Comparison of ENCODE assay signal across 17 cellular contexts in genomic region chr10:71242621-71243009, GRCh38. TPM values are rescaled to one million over a fixed set of nuclear protein-coding genes. Genes with fewer than 3 reads are reported as not detected.
DNase-seq lines count a peak whose midpoint lies in the region; ATAC-seq and TF ChIP-seq lines count a peak whose summit lies in the region.
"Had no signal": no experiment of that assay in that cellular context is flagged by ENCODE, and none has a peak within 500 bp of the region (broad histone marks: within the 10 kb centered on the region; RNA-seq: fewer than 3 reads in every experiment).

No MANE protein-coding gene starts in this region.

- no peak overlapping the region for H3K4me3 Mint-ChIP-seq in WTC11
- H3K4me3 Mint-ChIP-seq: immature natural killer cell had no signal

- no peak overlapping the region for H3K27ac Mint-ChIP-seq in WTC11
- H3K27ac Mint-ChIP-seq: immature natural killer cell had no signal

- H3K4me1 ChIP-seq in right atrium auricular region (peaks cover 0 to 99% of the 10 kb centered on the region in 2 donors), psoas muscle (peaks cover 43% of the 10 kb centered on the region)

- 61 to 67% (median 61%) methylated on average over 13 of the region's 13 CpGs for WGBS in psoas muscle, 3 donors

- peaks cover 35% of the 10 kb centered on the region for H3K4me1 Mint-ChIP-seq in WTC11
- H3K4me1 Mint-ChIP-seq: immature natural killer cell had no signal

- H3K36me3 ChIP-seq in H7 (replicated peaks; ENCODE audit: control insufficient read depth, insufficient read depth, low read length) (no peaks in the 10 kb centered on the region), right atrium auricular region (no peaks in the 10 kb centered on the region), psoas muscle (ENCODE audit: insufficient read depth in 1 of 2, low read depth in 1 of 2) (no peaks in the 10 kb centered on the region)
- H3K36me3 ChIP-seq: sigmoid colon had no signal

- H3K9me3 ChIP-seq in right atrium auricular region (no peaks in the 10 kb centered on the region), psoas muscle (no peaks in the 10 kb centered on the region)
- H3K9me3 ChIP-seq: sigmoid colon had no signal

- H3K27ac ChIP-seq in right atrium auricular region (peak overlapping the region; percentile 60 to 65), psoas muscle (no peak overlapping the region)
- H3K27ac ChIP-seq: sigmoid colon had no signal

- TF ChIP-seq CTCF in WTC11 (IDR thresholded peaks at IDR 0.05) (no peak), right atrium auricular region (IDR thresholded peaks at IDR 0.05) (peak in 1 of 2 donors; percentile 34), psoas muscle (IDR thresholded peaks at IDR 0.05) (no peak)

- H3K27me3 ChIP-seq in H7 (ENCODE audit: control insufficient read depth, insufficient read depth, low read length) (no peaks in the 10 kb centered on the region), right atrium auricular region (no peaks in the 10 kb centered on the region), psoas muscle (ENCODE audit: insufficient read depth in 3 of 3, low read length in 2 of 3) (no peaks in the 10 kb centered on the region)
- H3K27me3 ChIP-seq: sigmoid colon had no signal

- peak; percentile 80 for ATAC-seq in WTC11
- peak in 3 of 4 donors; percentile 18 to 52 (median 22) for ATAC-seq in psoas muscle
- no peak for ATAC-seq in GM21737 (IDR thresholded peaks at IDR 0.05; ENCODE audit: unreplicated experiment)

- CTCF ChIA-PET in WTC11 (lab: Charles Lee), result interaction anchor here (0.7 to 2.2 kb wide), 3 partner anchors 11 to 13 kb away, joined by 3 to 7 read pairs (median 3); no protein-coding TSS in a partner anchor

- H3K9me3 Mint-ChIP-seq in WTC11, result no peaks in the 10 kb centered on the region
- H3K9me3 Mint-ChIP-seq: immature natural killer cell had no signal

- no peaks in the 10 kb centered on the region for H3K36me3 Mint-ChIP-seq in WTC11
- H3K36me3 Mint-ChIP-seq: immature natural killer cell had no signal

- H3K4me3 ChIP-seq in H7 (ENCODE audit: insufficient read depth, low read depth, low read length) (no peak overlapping the region), right atrium auricular region (no peak overlapping the region), psoas muscle (no peak overlapping the region)
- H3K4me3 ChIP-seq: sigmoid colon had no signal

- intact Hi-C loops in psoas muscle (cut with DNase I), result no loop called here

- H3K27me3 Mint-ChIP-seq in WTC11 (ENCODE audit: low read depth), result no peaks in the 10 kb centered on the region

- POLR2A ChIA-PET in WTC11 (lab: Charles Lee), result no interaction called here

- DNase-seq in H7 (peak; percentile 82), WTC11 (ENCODE audit: low spot score) (peak; percentile 46), right atrium auricular region (ENCODE audit: low spot score) (no peak), psoas muscle (no peak), hippocampal formation (lab: John Stamatoyannopoulos, UW) (no peak), Kasumi-1 (lab: John Stamatoyannopoulos, UW) (no peak)
- DNase-seq: activated CD4-positive, alpha-beta T cell treated with anti-CD3 and anti-CD28 coated beads for 4 hours; activated CD8-positive, alpha-beta memory T cell treated with anti-CD3 and anti-CD28 coated beads, Interleukin-2, amount 50 U/mL, for 48 hours; activated naive CD4-positive, alpha-beta T cell treated with Interleukin-2 at 50 U/mL for 16 hours; AML-193; immature natural killer cell; NCI-H1092; NCI-H524; OCI-M1; sigmoid colon; stimulated activated CD4-positive, alpha-beta T cell treated with anti-CD3 and anti-CD28 coated beads, Interleukin-2, amount 100 ng/mL, for 24 hours had no signal

TF ChIP-seq in WTC11, 78 proteins besides CTCF, POLR2A, EP300 and RAD21:
- TF ChIP-seq ZNF281 (CRISPR knock-in tag; IDR thresholded peaks at IDR 0.05) (no peak), JAZF1 (CRISPR knock-in tag; IDR thresholded peaks at IDR 0.05) (no peak), TEAD4 (CRISPR knock-in tag; IDR thresholded peaks at IDR 0.05) (no peak)
TF ChIP-seq in WTC11: peak in this region for 0.

RNA-seq across cellular contexts. Expression of gene UNC5B, which starts 30.2 kb away (rescaled TPM):
- 34.7 and 40.2 TPM in 2 replicates for total RNA-seq in H7 (2014; rRNA removed; shearing (Covaris generic))
- total RNA-seq in WTC11 (2021) (31.2 to 49.6 TPM (median 31.6 TPM) in 3 replicates), right atrium auricular region (10 to 100 TPM; 10.9 to 29.2 TPM), psoas muscle (1 to 10 TPM; 1.1 to 5.7 (median 2.5) TPM)
- polyA plus RNA-seq in psoas muscle, result 1 to 10 TPM in 2 of 3 donors, under 1 TPM in 1; 0.65 to 1.3 (median 1.1) TPM

Comparison
In these comparisons a context has a peak if more than half of its experiments do, and no peak if none do; other contexts are left out.
1. DNase-seq: peak in H7 (single experiment) and WTC11 (single experiment); none in right atrium auricular region (single experiment), psoas muscle (0 of 2), hippocampal formation (0 of 2) and Kasumi-1 (0 of 2).